ENCODE assay signal across 27 cellular contexts in the genomic region with DNA sequence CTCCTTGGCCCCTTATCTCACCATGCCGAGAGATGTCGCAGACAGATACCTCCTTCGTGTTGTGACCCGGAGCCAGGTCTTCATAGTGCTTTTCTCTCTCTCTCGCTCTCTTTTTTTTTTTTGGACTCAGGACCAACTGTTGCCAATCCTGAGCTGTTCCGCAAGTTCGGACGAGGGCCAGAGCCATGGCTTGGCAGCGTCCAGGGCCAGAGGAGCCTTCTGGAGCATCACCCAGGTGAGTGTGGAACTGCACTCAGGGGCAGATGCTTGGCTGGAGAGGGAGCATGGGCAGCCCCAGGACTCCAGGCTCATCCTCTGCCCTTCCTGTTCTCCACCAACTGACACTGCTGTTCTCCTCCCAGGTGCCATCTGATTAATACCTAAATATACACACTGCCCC.
"Had no signal": no experiment of that assay in that cellular context is flagged by ENCODE, and none has a peak within 500 bp of the region (broad histone marks: within the 10 kb centered on the region; RNA-seq: fewer than 3 reads in every experiment).

No MANE protein-coding gene starts in this region.

- H3K27me3 Mint-ChIP-seq: activated B cell treated with CpG ODN at 0.5 μM for 24 hours; activated CD8-positive, alpha-beta T cell treated with anti-CD3 and anti-CD28 coated beads for 36 hours; activated naive CD8-positive, alpha-beta T cell treated with anti-CD3 and anti-CD28 coated beads, Interleukin-2, amount 10 ng/mL, durations not matched to agents 7 days and 5 days had no signal

- DNase-seq: activated B cell treated with CpG ODN at 0.5 μM for 24 hours; activated CD4-positive, alpha-beta T cell treated with anti-CD3 and anti-CD28 coated beads, Interleukin-2, amount 50 U/mL, for 1 hour; activated CD8-positive, alpha-beta T cell treated with anti-CD3 and anti-CD28 coated beads for 36 hours; activated naive CD4-positive, alpha-beta T cell treated with anti-CD3 and anti-CD28 coated beads for 36 hours; activated naive CD8-positive, alpha-beta T cell treated with anti-CD3 and anti-CD28 coated beads, Interleukin-2, amount 10 ng/mL, durations not matched to agents 7 days and 5 days; activated T-cell treated with anti-CD3 and anti-CD28 coated beads, Interleukin-2, amount 50 U/mL, for 4 hours; dermis blood vessel endothelial cell; effector CD4-positive, alpha-beta T cell; esophagus squamous epithelium; foreskin melanocyte; heart right ventricle; kidney glomerular epithelial cell; lower lobe of right lung; mesendoderm; pancreas; stimulated activated CD4-positive, alpha-beta T cell treated with anti-CD3 and anti-CD28 coated beads, Interleukin-15, amount 100 ng/mL, for 24 hours; stimulated activated CD4-positive, alpha-beta T cell treated with anti-CD3 and anti-CD28 coated beads, Interleukin-2, amount 100 ng/mL, for 24 hours; stimulated activated naive CD4-positive, alpha-beta T cell; T-helper 2 cell; tibial artery had no signal

- H3K4me3 Mint-ChIP-seq: activated B cell treated with CpG ODN at 0.5 μM for 24 hours; activated CD8-positive, alpha-beta T cell treated with anti-CD3 and anti-CD28 coated beads for 36 hours; activated naive CD4-positive, alpha-beta T cell treated with anti-CD3 and anti-CD28 coated beads for 36 hours; activated naive CD8-positive, alpha-beta T cell treated with anti-CD3 and anti-CD28 coated beads, Interleukin-2, amount 10 ng/mL, durations not matched to agents 7 days and 5 days; activated T-cell treated with anti-CD3 and anti-CD28 coated beads, Interleukin-2, amount 50 U/mL, for 4 hours; brain had no signal

- H3K27ac ChIP-seq: ascending aorta, epithelial cell of prostate, esophagus squamous epithelium, heart right ventricle, lower lobe of right lung, pancreas, psoas muscle, suprapubic skin, tibial artery had no signal

- H3K9me3 Mint-ChIP-seq: activated B cell treated with CpG ODN at 0.5 μM for 24 hours; activated CD8-positive, alpha-beta T cell treated with anti-CD3 and anti-CD28 coated beads for 36 hours; activated naive CD4-positive, alpha-beta T cell treated with anti-CD3 and anti-CD28 coated beads for 36 hours; activated naive CD8-positive, alpha-beta T cell treated with anti-CD3 and anti-CD28 coated beads, Interleukin-2, amount 10 ng/mL, durations not matched to agents 7 days and 5 days; activated T-cell treated with anti-CD3 and anti-CD28 coated beads, Interleukin-2, amount 50 U/mL, for 4 hours; brain had no signal

- ATAC-seq: activated CD8-positive, alpha-beta T cell treated with anti-CD3 and anti-CD28 coated beads for 36 hours; activated T-cell treated with anti-CD3 and anti-CD28 coated beads, Interleukin-2, amount 50 U/mL, for 4 hours; left lobe of liver; lower lobe of right lung; mucosa of descending colon; psoas muscle had no signal

- H3K27ac Mint-ChIP-seq: activated CD8-positive, alpha-beta T cell treated with anti-CD3 and anti-CD28 coated beads for 36 hours; activated naive CD4-positive, alpha-beta T cell treated with anti-CD3 and anti-CD28 coated beads for 36 hours; activated naive CD8-positive, alpha-beta T cell treated with anti-CD3 and anti-CD28 coated beads, Interleukin-2, amount 10 ng/mL, durations not matched to agents 7 days and 5 days; brain had no signal
